Comparison of ENCODE assay signal across 32 cellular contexts in genomic region chr15:35166730-35167359, GRCh38.
A peak's percentile ranks its signal among the peaks of the same experiment; 100 is the strongest.
DNase-seq lines count a peak whose midpoint lies in the region; ATAC-seq, FAIRE-seq and TF ChIP-seq lines count a peak whose summit lies in the region.
"Had no signal": no experiment of that assay in that cellular context is flagged by ENCODE, and none has a peak within 500 bp of the region (broad histone marks: within the 10 kb centered on the region; RNA-seq: fewer than 3 reads in every experiment).

No MANE protein-coding gene starts in this region.

- no peaks in the 10 kb centered on the region for H3K27me3 Mint-ChIP-seq in WTC11 (ENCODE audit: low read depth)
- H3K27me3 Mint-ChIP-seq: stimulated activated memory B cell treated with anti-CD40 and anti-IgM and Interleukin-4, amounts not matched to agents 10 μg/mL and 1 μg/mL and 100 μg/mL, for 72 hours had no signal

- ATAC-seq in WTC11 (peak; percentile 34; the same call in 1 of the 2 replicates), upper lobe of left lung (ENCODE audit: low FRiP score in 2 of 2) (no peak)
- ATAC-seq: heart left ventricle; stimulated activated memory B cell treated with anti-CD40 and anti-IgM and Interleukin-4, amounts not matched to agents 10 μg/mL and 1 μg/mL and 100 μg/mL, for 72 hours; upper lobe of right lung had no signal

- H3K9me2 ChIP-seq in GM23248 (ENCODE audit: insufficient read depth) = no peaks in the 10 kb centered on the region

- no peaks in the 10 kb centered on the region for H3K36me3 Mint-ChIP-seq in WTC11
- H3K36me3 Mint-ChIP-seq: activated naive CD8-positive, alpha-beta T cell; stimulated activated memory B cell treated with anti-CD40 and anti-IgM and Interleukin-4, amounts not matched to agents 10 μg/mL and 1 μg/mL and 100 μg/mL, for 72 hours had no signal

- no peak overlapping the region for H3K9ac ChIP-seq in GM23248

- no peak for TF ChIP-seq CTCF in WTC11 (IDR thresholded peaks at IDR 0.05)
- TF ChIP-seq CTCF in fibroblast of villous mesenchyme (IDR thresholded peaks at IDR 0.05; ENCODE audit: insufficient read depth, low read depth, low read length) = no peak
- no peak for TF ChIP-seq CTCF in upper lobe of left lung (IDR thresholded peaks at IDR 0.05)

- H3K4me1 ChIP-seq in upper lobe of left lung (no peaks in the 10 kb centered on the region), small intestine (ENCODE audit: control insufficient read depth in 2 of 2, insufficient read depth in 1 of 2, low read depth in 1 of 2, low read length in 1 of 2) (no peaks in the 10 kb centered on the region), GM23248 (ENCODE audit: insufficient read depth) (peaks cover 12% of the 10 kb centered on the region; the same call in 1 of the 2 replicates)
- H3K4me1 ChIP-seq: colonic mucosa, heart left ventricle, Peyer's patch, upper lobe of right lung had no signal

- H4K20me1 ChIP-seq in GM23248 (ENCODE audit: insufficient read depth) = no peaks in the 10 kb centered on the region

- intact Hi-C loops in head of caudate nucleus (cut with DNase I) = no loop called here

- peak; percentile 75 for DNase-seq in NCI-H82 (lab: John Stamatoyannopoulos, UW)
- DNase-seq in WTC11 (ENCODE audit: low spot score) = no peak
- DNase-seq in fibroblast of villous mesenchyme (ENCODE audit: low read depth) = peak; percentile 60
- no peak for DNase-seq in upper lobe of left lung
- no peak for DNase-seq in small intestine
- no peak for DNase-seq in GM23248
- DNase-seq in head of caudate nucleus = no peak
- DNase-seq: activated CD4-positive, alpha-beta T cell treated with anti-CD3 and anti-CD28 coated beads, Interleukin-2, amount 50 U/mL, for 1 hour; activated effector memory CD4-positive, alpha-beta T cell treated with Interleukin-2 at 50 U/mL for 16 hours; activated T-cell treated with anti-CD3 and anti-CD28 coated beads, Interleukin-2, amount 50 U/mL, for 1 hour; anterior cingulate cortex; colonic mucosa; DMS79 treated with DMSO at 0.1 percent for 48 hours; effector CD8-positive, alpha-beta T cell; foreskin fibroblast; H7; heart left ventricle; Karpas-422; NCI-H1417; NCI-H2081; NCI-H526 treated with DMSO at 0.1 percent for 48 hours; nephron progenitor cell; Peyer's patch; SHP77; substantia nigra; upper lobe of right lung had no signal

- CTCF ChIA-PET in WTC11 (lab: Charles Lee) = interaction anchor here (1.3 kb wide), 1 partner anchor 29 kb away, joined by 3 read pairs; no protein-coding TSS in a partner anchor

- no peak for FAIRE-seq in small intestine (lab: Jason Lieb, UNC)
- FAIRE-seq: bronchial epithelial cell had no signal

- TF ChIP-seq EP300 in upper lobe of left lung (IDR thresholded peaks at IDR 0.05) = no peak

- no peak overlapping the region for H3K4me2 ChIP-seq in GM23248 (ENCODE audit: unreplicated experiment)

- no peak for TF ChIP-seq POLR2A in upper lobe of left lung (IDR thresholded peaks at IDR 0.05)

- WGBS in upper lobe of left lung, 2 donors = 78 to 85% methylated on average over 3 of the region's 3 CpGs
- 88 to 96% (median 88%) methylated on average over 3 of the region's 3 CpGs for WGBS in small intestine, 3 donors
- WGBS in GM23248 (ENCODE audit: low coverage in 1 of 2, low lambda C conversion rate in 2 of 2, missing lambda C conversion rate in 2 of 2), 2 experiments = 98 to 99% methylated on average over 3 of the region's 3 CpGs

- H2AFZ ChIP-seq in GM23248 = no peak overlapping the region

- H3F3A ChIP-seq in GM23248 (ENCODE audit: insufficient read depth) = 0 out of 2 replicates have a peak, but pooled peaks cover 4% of the 10 kb centered on the region

- H3K36me3 ChIP-seq in upper lobe of left lung = no peaks in the 10 kb centered on the region
- no peaks in the 10 kb centered on the region for H3K36me3 ChIP-seq in small intestine (ENCODE audit: control insufficient read depth in 2 of 2, insufficient read depth in 2 of 2, low read length in 2 of 2)
- no peaks in the 10 kb centered on the region for H3K36me3 ChIP-seq in GM23248 (ENCODE audit: low read depth)
- H3K36me3 ChIP-seq: colonic mucosa, heart left ventricle, Peyer's patch, upper lobe of right lung had no signal

- H3K4me1 Mint-ChIP-seq in WTC11 = peaks cover 19% of the 10 kb centered on the region
- H3K4me1 Mint-ChIP-seq: nephron progenitor cell; stimulated activated memory B cell treated with anti-CD40 and anti-IgM and Interleukin-4, amounts not matched to agents 10 μg/mL and 1 μg/mL and 100 μg/mL, for 72 hours had no signal

- in situ Hi-C loops in GM23248 (cut with MboI) = no loop called here

- peak overlapping the region; percentile 20 for H3K27ac Mint-ChIP-seq in WTC11
- H3K27ac Mint-ChIP-seq: activated naive CD8-positive, alpha-beta T cell; nephron progenitor cell; stimulated activated memory B cell treated with anti-CD40 and anti-IgM and Interleukin-4, amounts not matched to agents 10 μg/mL and 1 μg/mL and 100 μg/mL, for 72 hours had no signal

- H3K9me3 ChIP-seq in upper lobe of left lung (no peaks in the 10 kb centered on the region), small intestine (ENCODE audit: control insufficient read depth, low read depth) (no peaks in the 10 kb centered on the region), GM23248 (ENCODE audit: low read depth) (no peaks in the 10 kb centered on the region)
- H3K9me3 ChIP-seq: colonic mucosa, heart left ventricle, Peyer's patch, upper lobe of right lung had no signal

- H3K27me3 ChIP-seq in upper lobe of left lung = no peaks in the 10 kb centered on the region
- H3K27me3 ChIP-seq in small intestine (ENCODE audit: control insufficient read depth in 2 of 2, insufficient read depth in 2 of 2, low read length in 2 of 2) = no peaks in the 10 kb centered on the region
- no peaks in the 10 kb centered on the region for H3K27me3 ChIP-seq in GM23248 (replicated peaks; ENCODE audit: insufficient read depth)
- H3K27me3 ChIP-seq: colonic mucosa, heart left ventricle, Peyer's patch, upper lobe of right lung had no signal

- POLR2A ChIA-PET in WTC11 (lab: Charles Lee) = no interaction called here

- no peak overlapping the region for H3K4me3 Mint-ChIP-seq in WTC11
- H3K4me3 Mint-ChIP-seq: activated naive CD8-positive, alpha-beta T cell; nephron progenitor cell; stimulated activated memory B cell treated with anti-CD40 and anti-IgM and Interleukin-4, amounts not matched to agents 10 μg/mL and 1 μg/mL and 100 μg/mL, for 72 hours had no signal

- H3K27ac ChIP-seq in upper lobe of left lung = no peak overlapping the region
- no peak overlapping the region for H3K27ac ChIP-seq in small intestine (ENCODE audit: low read depth in 1 of 2, low read length in 1 of 2)
- H3K27ac ChIP-seq in GM23248 = no peak overlapping the region
- H3K27ac ChIP-seq: C4-2B, colonic mucosa, heart left ventricle, HL-60, Peyer's patch, upper lobe of right lung had no signal

- no peak overlapping the region for H3K4me3 ChIP-seq in fibroblast of villous mesenchyme (ENCODE audit: low read depth, low read length)
- no peak overlapping the region for H3K4me3 ChIP-seq in upper lobe of left lung
- H3K4me3 ChIP-seq in small intestine (ENCODE audit: low read depth in 1 of 2, low read length in 2 of 2) = no peak overlapping the region
- no peak overlapping the region for H3K4me3 ChIP-seq in GM23248
- H3K4me3 ChIP-seq: colonic mucosa, heart left ventricle, lung, Peyer's patch, upper lobe of right lung had no signal

- H3K79me2 ChIP-seq in GM23248 (ENCODE audit: insufficient read depth) = no peaks in the 10 kb centered on the region

- no peaks in the 10 kb centered on the region for H3K9me3 Mint-ChIP-seq in WTC11
- H3K9me3 Mint-ChIP-seq: nephron progenitor cell; stimulated activated memory B cell treated with anti-CD40 and anti-IgM and Interleukin-4, amounts not matched to agents 10 μg/mL and 1 μg/mL and 100 μg/mL, for 72 hours had no signal

TF ChIP-seq in WTC11, 78 proteins besides CTCF, POLR2A, EP300 and RAD21 (continues in another document):
- TF ChIP-seq, protein P1, sequence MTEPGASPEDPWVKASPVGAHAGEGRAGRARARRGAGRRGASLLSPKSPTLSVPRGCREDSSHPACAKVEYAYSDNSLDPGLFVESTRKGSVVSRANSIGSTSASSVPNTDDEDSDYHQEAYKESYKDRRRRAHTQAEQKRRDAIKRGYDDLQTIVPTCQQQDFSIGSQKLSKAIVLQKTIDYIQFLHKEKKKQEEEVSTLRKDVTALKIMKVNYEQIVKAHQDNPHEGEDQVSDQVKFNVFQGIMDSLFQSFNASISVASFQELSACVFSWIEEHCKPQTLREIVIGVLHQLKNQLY (CRISPR knock-in tag; IDR thresholded peaks at IDR 0.05) = no peak
- TF ChIP-seq, protein P2, sequence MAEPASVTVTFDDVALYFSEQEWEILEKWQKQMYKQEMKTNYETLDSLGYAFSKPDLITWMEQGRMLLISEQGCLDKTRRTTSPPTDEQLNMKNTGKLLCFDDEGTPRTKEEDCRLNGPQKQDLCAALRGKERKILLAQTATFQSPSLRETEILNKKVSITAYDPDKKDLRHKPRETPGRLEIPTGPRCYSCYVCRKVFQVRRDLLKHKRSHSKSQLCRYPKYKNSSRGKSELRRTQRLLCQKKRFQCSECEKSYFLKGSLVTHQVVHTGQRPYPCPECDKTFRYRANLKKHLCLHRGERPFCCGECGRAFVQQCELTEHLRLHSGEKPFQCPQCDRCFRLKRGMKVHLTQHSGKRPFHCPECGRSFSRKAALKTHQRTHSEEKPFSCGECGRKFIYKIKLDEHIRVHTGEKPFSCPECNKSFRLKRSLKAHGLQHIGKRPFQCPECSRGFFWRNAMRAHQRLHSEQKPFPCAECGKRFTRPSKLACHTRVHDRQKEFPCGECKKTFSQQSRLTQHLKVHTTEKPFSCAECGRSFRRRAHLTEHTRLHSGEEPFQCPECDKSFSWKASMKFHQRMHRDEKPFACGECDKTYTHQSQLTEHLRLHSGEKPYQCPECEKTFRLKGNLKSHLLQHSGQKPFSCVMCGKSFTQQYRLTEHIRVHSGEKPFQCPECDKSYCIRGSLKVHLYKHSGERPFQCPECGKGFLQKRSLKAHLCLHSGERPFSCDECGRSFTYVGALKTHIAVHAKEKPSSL (CRISPR knock-in tag; conservative IDR thresholded peaks at IDR 0.05) = no peak
- TF ChIP-seq, protein P3, sequence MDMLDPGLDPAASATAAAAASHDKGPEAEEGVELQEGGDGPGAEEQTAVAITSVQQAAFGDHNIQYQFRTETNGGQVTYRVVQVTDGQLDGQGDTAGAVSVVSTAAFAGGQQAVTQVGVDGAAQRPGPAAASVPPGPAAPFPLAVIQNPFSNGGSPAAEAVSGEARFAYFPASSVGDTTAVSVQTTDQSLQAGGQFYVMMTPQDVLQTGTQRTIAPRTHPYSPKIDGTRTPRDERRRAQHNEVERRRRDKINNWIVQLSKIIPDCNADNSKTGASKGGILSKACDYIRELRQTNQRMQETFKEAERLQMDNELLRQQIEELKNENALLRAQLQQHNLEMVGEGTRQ (CRISPR knock-in tag; IDR thresholded peaks at IDR 0.05) = no peak
- TF ChIP-seq GABPB1 (CRISPR knock-in tag; IDR thresholded peaks at IDR 0.05) = no peak

Comparison
In these comparisons a context has a peak if more than half of its experiments do, and no peak if none do; other contexts are left out.
1. DNase-seq: peak in NCI-H82 (single experiment) and fibroblast of villous mesenchyme (single experiment); none in WTC11 (single experiment), upper lobe of left lung (0 of 2), small intestine (single experiment), GM23248 (single experiment) and head of caudate nucleus (0 of 42).